In genomic region chr1:44059956-44060355, GRCh38 we compare ENCODE assay signal across 32 cellular contexts. TPM values are rescaled to one million over a fixed set of nuclear protein-coding genes. Genes with fewer than 3 reads are reported as not detected.
DNase-seq lines count a peak whose midpoint lies in the region; ATAC-seq and TF ChIP-seq lines count a peak whose summit lies in the region.
"Had no signal": no experiment of that assay in that cellular context is flagged by ENCODE, and none has a peak within 500 bp of the region (broad histone marks: within the 10 kb centered on the region; RNA-seq: fewer than 3 reads in every experiment).

No MANE protein-coding gene starts in this region.

- H3F3A ChIP-seq in smooth muscle cell (ENCODE audit: low read depth) = no peaks in the 10 kb centered on the region

- intact Hi-C loops in left colon (cut with DNase I, micrococcal nuclease) = no loop called here

- ATAC-seq in left colon (peak; percentile 90), HG03039 (IDR thresholded peaks at IDR 0.05; ENCODE audit: unreplicated experiment) (no peak), GM19463 (IDR thresholded peaks at IDR 0.05; ENCODE audit: unreplicated experiment) (no peak)
- ATAC-seq: effector memory CD8-positive, alpha-beta T cell; T-helper 17 cell had no signal

- in situ Hi-C loops in astrocyte of the spinal cord (cut with HindIII; ENCODE audit: low sequenced_read_pairs) = no loop called here

- no peaks in the 10 kb centered on the region for H3K9me3 ChIP-seq in smooth muscle cell (replicated peaks; ENCODE audit: low read depth)
- H3K9me3 ChIP-seq: neutrophil, spleen, thyroid gland had no signal

- H3K9ac ChIP-seq in smooth muscle cell (ENCODE audit: low read depth) = no peak overlapping the region

- H3K4me2 ChIP-seq in smooth muscle cell = no peak overlapping the region

- no peaks in the 10 kb centered on the region for H3K36me3 ChIP-seq in smooth muscle cell (ENCODE audit: low read depth)
- H3K36me3 ChIP-seq: neutrophil, spleen, thyroid gland had no signal

- WGBS in smooth muscle cell (ENCODE audit: low lambda C conversion rate) = 94% methylated on average over 4 of the region's 4 CpGs

- no peak overlapping the region for H3K4me3 ChIP-seq in astrocyte of the spinal cord (ENCODE audit: low read depth, low read length)
- no peak overlapping the region for H3K4me3 ChIP-seq in smooth muscle cell
- H3K4me3 ChIP-seq: coronary artery, SK-N-MC, spleen, thyroid gland had no signal

- DNase-seq in DMS53 (lab: John Stamatoyannopoulos, UW) = peak; percentile 25
- DNase-seq in DMS53 treated with DMSO at 0.1 percent for 48 hours (lab: John Stamatoyannopoulos, UW; ENCODE audit: unreplicated experiment) = no peak
- DNase-seq in astrocyte of the spinal cord (ENCODE audit: low read depth, low spot score) = peak; percentile 12
- peak in 1 of 2 donors; percentile 18 for DNase-seq in left colon
- no peak for DNase-seq in NCI-H1048 (lab: John Stamatoyannopoulos, UW)
- no peak for DNase-seq in smooth muscle cell (lab: John Stamatoyannopoulos, UW; ENCODE audit: unreplicated experiment)
- DNase-seq: activated CD4-positive, alpha-beta T cell treated with anti-CD3 and anti-CD28 coated beads for 48 hours; activated naive CD4-positive, alpha-beta T cell treated with Interleukin-2 at 50 U/mL for 16 hours; activated T-cell treated with anti-CD3 and anti-CD28 coated beads, Interleukin-2, amount 50 U/mL, for 48 hours; CD4-positive, CD25-positive, alpha-beta regulatory T cell; DMS 273 treated with DMSO at 0.1 percent for 48 hours; effector memory CD8-positive, alpha-beta T cell; GF-D8; glutamatergic neuron; HFFc6; NCI-H146; NCI-H2171; NCI-H524; spleen; stimulated activated CD4-positive, alpha-beta T cell treated with anti-CD3 and anti-CD28 coated beads, Interleukin-4, amount 100 ng/mL, for 1 hour; stimulated activated naive CD4-positive, alpha-beta T cell; T-helper 17 cell; thyroid gland had no signal

- no peak overlapping the region for H2AFZ ChIP-seq in smooth muscle cell (ENCODE audit: low read depth)

- no peaks in the 10 kb centered on the region for H3K27me3 ChIP-seq in smooth muscle cell (ENCODE audit: low read depth)
- H3K27me3 ChIP-seq: neutrophil, spleen, thyroid gland had no signal

- H4K20me1 ChIP-seq in smooth muscle cell (ENCODE audit: low read depth) = no peaks in the 10 kb centered on the region

- H3K4me1 ChIP-seq in smooth muscle cell (ENCODE audit: low read depth) = peaks cover 4% of the 10 kb centered on the region
- H3K4me1 ChIP-seq: spleen, thyroid gland had no signal

- H3K27ac ChIP-seq in smooth muscle cell (ENCODE audit: low read depth) = no peak overlapping the region
- H3K27ac ChIP-seq: 22Rv1, coronary artery, neutrophil, SK-N-MC, spleen, thyroid gland had no signal

- H3K79me2 ChIP-seq in smooth muscle cell (ENCODE audit: low read depth) = no peaks in the 10 kb centered on the region

- TF ChIP-seq CTCF in astrocyte of the spinal cord (IDR thresholded peaks at IDR 0.05; ENCODE audit: low read depth, low read length) (no peak), smooth muscle cell (IDR thresholded peaks at IDR 0.05; ENCODE audit: borderline replicate concordance, insufficient read depth, poor library complexity, severe bottlenecking) (no peak)

RNA-seq across cellular contexts. Expression of gene SLC6A9, which starts 28.7 kb away (rescaled TPM):
- total RNA-seq in left colon (10 to 100 TPM; 35.3 to 42.3 TPM), smooth muscle cell (10.2 and 13.7 TPM in 2 replicates)
- 14.9 and 25.8 TPM in 2 replicates for polyA plus RNA-seq in smooth muscle cell

RNA-seq across cellular contexts. Expression of gene KLF17, which starts 58.7 kb away (rescaled TPM):
- total RNA-seq in left colon = under 1 TPM in 1 of 2 donors, not detected in 1; 0.11 TPM
- total RNA-seq in smooth muscle cell = 0.04 TPM in 1 of 2 replicates, not detected in the other
- not detected in 2 replicates for polyA plus RNA-seq in smooth muscle cell
- total RNA-seq: CD4-positive, CD25-positive, alpha-beta regulatory T cell; kidney epithelial cell; lung microvascular endothelial cell; pulmonary artery endothelial cell; T-helper 17 cell; thyroid gland had no signal
- polyA plus RNA-seq: CD4-positive, CD25-positive, alpha-beta regulatory T cell; spleen had no signal

Comparison
In these comparisons a context has a peak if more than half of its experiments do, and no peak if none do; other contexts are left out.
1. DNase-seq: peak in DMS53 (single experiment) and astrocyte of the spinal cord (single experiment); none in DMS53 treated with DMSO at 0.1 percent for 48 hours (single experiment), NCI-H1048 (single experiment) and smooth muscle cell (single experiment).